In the genomic region with DNA sequence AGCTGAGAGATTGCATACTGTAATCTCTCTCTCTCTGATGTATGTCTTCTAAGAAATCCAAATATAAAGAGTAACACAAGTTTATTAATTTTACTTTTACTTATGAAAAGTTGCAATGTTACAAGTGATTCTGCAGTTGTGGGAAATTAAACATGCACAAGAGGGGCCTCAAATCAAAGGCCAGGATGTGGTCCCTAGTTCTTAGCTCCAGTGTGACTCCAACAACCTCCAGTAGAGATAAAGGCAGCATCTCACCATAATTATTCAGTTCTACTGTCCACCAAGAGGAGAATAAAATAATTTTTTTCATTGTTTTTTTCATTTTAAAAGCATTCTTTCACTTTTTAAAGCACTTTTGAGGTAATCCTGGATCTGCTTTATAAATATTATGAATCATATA, we compare ENCODE assay signal across 26 cellular contexts.
A peak's percentile ranks its signal among the peaks of the same experiment; 100 is the strongest.
DNase-seq lines count a peak whose midpoint lies in the region; ATAC-seq and TF ChIP-seq lines count a peak whose summit lies in the region.
"Had no signal": no experiment of that assay in that cellular context is flagged by ENCODE, and none has a peak within 500 bp of the region (broad histone marks: within the 10 kb centered on the region; RNA-seq: fewer than 3 reads in every experiment).

No MANE protein-coding gene starts in this region.

- TF ChIP-seq CTCF in SK-N-SH (IDR thresholded peaks at IDR 0.05) = no peak
- TF ChIP-seq CTCF in hepatocyte (IDR thresholded peaks at IDR 0.05; ENCODE audit: poor library complexity) = no peak

- H3K9me2 ChIP-seq in SK-N-SH (no peaks in the 10 kb centered on the region), hepatocyte (replicated peaks; ENCODE audit: insufficient read depth) (no peaks in the 10 kb centered on the region)

- H3K14ac ChIP-seq in trophoblast cell (ENCODE audit: low read length) = no peak overlapping the region

- DNase-seq in SK-N-SH (no peak), T-cell (no peak), trophoblast cell (no peak), hepatocyte (ENCODE audit: low spot score) (no peak), NCI-H1436 treated with DMSO at 0.1 percent for 48 hours (lab: John Stamatoyannopoulos, UW) (no peak), NCI-H69 (lab: John Stamatoyannopoulos, UW) (no peak)
- DNase-seq in central memory CD8-positive, alpha-beta T cell (ENCODE audit: low spot score in 2 of 2) = no peak
- DNase-seq: BE2C; C1 segment of cervical spinal cord; CD4-positive, alpha-beta memory T cell; CD4-positive, CD25-positive, alpha-beta regulatory T cell; CD8-positive, alpha-beta memory T cell; COR-L47; DMS 273 treated with DMSO at 0.1 percent for 48 hours; DMS153; DMS53; DMS79; DND-41; EL; GDM1 had no signal

- no peaks in the 10 kb centered on the region for H3K79me1 ChIP-seq in trophoblast cell (ENCODE audit: low read length)

- H3K27me3 Mint-ChIP-seq in T-cell = no peaks in the 10 kb centered on the region
- no peaks in the 10 kb centered on the region for H3K27me3 Mint-ChIP-seq in central memory CD8-positive, alpha-beta T cell
- H3K27me3 Mint-ChIP-seq: CD4-positive, alpha-beta memory T cell; CD4-positive, CD25-positive, alpha-beta regulatory T cell; CD8-positive, alpha-beta memory T cell had no signal

- no peaks in the 10 kb centered on the region for H3F3A ChIP-seq in SK-N-SH (replicated peaks; ENCODE audit: insufficient read depth)

- peaks cover 0 to 7% (median 6%) of the 10 kb centered on the region in 3 donors for H3K4me1 Mint-ChIP-seq in T-cell
- H3K4me1 Mint-ChIP-seq in central memory CD8-positive, alpha-beta T cell = no peaks in the 10 kb centered on the region
- H3K4me1 Mint-ChIP-seq: CD14-positive monocyte had no signal

- ATAC-seq in SK-N-SH treated with all-trans-retinoic acid at 6 μM for 48 hours (no peak), T-cell (replicated peaks in 1 of 4) (peak in 3 of 4 experiments; percentile 45 to 63 (median 60))
- ATAC-seq in central memory CD8-positive, alpha-beta T cell (replicated peaks; ENCODE audit: extremely low read depth, poor library complexity, severe bottlenecking) = peak; percentile 14
- ATAC-seq: A549, GM12878 had no signal

- H3K36me3 Mint-ChIP-seq in T-cell = no peaks in the 10 kb centered on the region
- H3K36me3 Mint-ChIP-seq in central memory CD8-positive, alpha-beta T cell (ENCODE audit: insufficient read depth) = no peaks in the 10 kb centered on the region
- H3K36me3 Mint-ChIP-seq: CD14-positive monocyte; CD4-positive, alpha-beta memory T cell; CD4-positive, CD25-positive, alpha-beta regulatory T cell; CD8-positive, alpha-beta memory T cell had no signal

- no peaks in the 10 kb centered on the region for H3K79me2 ChIP-seq in SK-N-SH (ENCODE audit: insufficient read depth)
- no peaks in the 10 kb centered on the region for H3K79me2 ChIP-seq in trophoblast cell (ENCODE audit: control insufficient read depth, insufficient read depth, low read length, poor library complexity)
- H3K79me2 ChIP-seq in hepatocyte = no peaks in the 10 kb centered on the region

- H3K23ac ChIP-seq in trophoblast cell (ENCODE audit: low read length) = peak overlapping the region; percentile 95

- H4K20me1 ChIP-seq in SK-N-SH (ENCODE audit: insufficient read depth) (no peaks in the 10 kb centered on the region), hepatocyte (ENCODE audit: insufficient read depth, poor library complexity, severe bottlenecking) (no peaks in the 10 kb centered on the region)
- H4K20me1 ChIP-seq: BLaER1 had no signal

- H4K91ac ChIP-seq in trophoblast cell (ENCODE audit: low read depth, low read length) = no peak overlapping the region

- no peaks in the 10 kb centered on the region for H3K9me3 ChIP-seq in SK-N-SH
- H3K9me3 ChIP-seq in trophoblast cell (ENCODE audit: insufficient read depth, low read depth, low read length) = no peaks in the 10 kb centered on the region
- no peaks in the 10 kb centered on the region for H3K9me3 ChIP-seq in hepatocyte (ENCODE audit: low read depth)
- H3K9me3 ChIP-seq: A549, BE2C, BLaER1 had no signal

- TF ChIP-seq RAD21 in SK-N-SH (IDR thresholded peaks at IDR 0.05; ENCODE audit: low read length) = no peak

- H3K4me3 Mint-ChIP-seq in T-cell = no peak overlapping the region
- H3K4me3 Mint-ChIP-seq in central memory CD8-positive, alpha-beta T cell = no peak overlapping the region
- H3K4me3 Mint-ChIP-seq: CD14-positive monocyte; CD4-positive, alpha-beta memory T cell; CD4-positive, CD25-positive, alpha-beta regulatory T cell; CD8-positive, alpha-beta memory T cell had no signal

- H4K12ac ChIP-seq in trophoblast cell (ENCODE audit: low read depth, low read length) = no peak overlapping the region

- no peak overlapping the region for H2BK5ac ChIP-seq in trophoblast cell (ENCODE audit: low read depth, low read length, poor library complexity)

- H3K4me2 ChIP-seq in SK-N-SH = no peak overlapping the region
- H3K4me2 ChIP-seq in trophoblast cell (ENCODE audit: low read length) = no peak overlapping the region
- no peak overlapping the region for H3K4me2 ChIP-seq in hepatocyte
- H3K4me2 ChIP-seq: A549, BLaER1 had no signal

- CTCF ChIA-PET in SK-N-SH (lab: Yijun Ruan, JAX) (no interaction called here), T-cell (lab: Charles Lee) (no interaction called here)

- no peak overlapping the region for H3K4ac ChIP-seq in trophoblast cell (ENCODE audit: low read depth, low read length)

- H2AFZ ChIP-seq in SK-N-SH (ENCODE audit: low read depth) = 0 out of 2 replicates have a peak overlapping the region, but pooled peaks have one; percentile 44
- H2AFZ ChIP-seq in trophoblast cell (ENCODE audit: insufficient read depth, low read length, poor library complexity) = no peak overlapping the region
- H2AFZ ChIP-seq in hepatocyte = no peak overlapping the region

- TF ChIP-seq EP300 in SK-N-SH (IDR thresholded peaks at IDR 0.05; ENCODE audit: borderline replicate concordance in 1 of 2, low read depth in 1 of 2, low read length in 1 of 2) = no peak

- no peak overlapping the region for H3K27ac Mint-ChIP-seq in T-cell
- no peak overlapping the region for H3K27ac Mint-ChIP-seq in central memory CD8-positive, alpha-beta T cell (ENCODE audit: low read depth)
- H3K27ac Mint-ChIP-seq: CD14-positive monocyte; CD4-positive, alpha-beta memory T cell; CD4-positive, CD25-positive, alpha-beta regulatory T cell; CD8-positive, alpha-beta memory T cell had no signal

- H3K36me3 ChIP-seq in SK-N-SH (replicated peaks in 1 of 2; ENCODE audit: control insufficient read depth in 1 of 2, insufficient read depth in 2 of 2, low read length in 1 of 2) = no peaks in the 10 kb centered on the region
- no peaks in the 10 kb centered on the region for H3K36me3 ChIP-seq in trophoblast cell (ENCODE audit: control insufficient read depth in 1 of 2, insufficient read depth in 2 of 2, low read length in 2 of 2)
- no peaks in the 10 kb centered on the region for H3K36me3 ChIP-seq in hepatocyte (replicated peaks; ENCODE audit: insufficient read depth, low read depth)
- H3K36me3 ChIP-seq: BE2C, BLaER1 had no signal

- H3K9me3 Mint-ChIP-seq in T-cell = no peaks in the 10 kb centered on the region
- no peaks in the 10 kb centered on the region for H3K9me3 Mint-ChIP-seq in central memory CD8-positive, alpha-beta T cell
- H3K9me3 Mint-ChIP-seq: CD4-positive, alpha-beta memory T cell; CD4-positive, CD25-positive, alpha-beta regulatory T cell; CD8-positive, alpha-beta memory T cell had no signal

- H2BK12ac ChIP-seq in trophoblast cell (ENCODE audit: low read length) = no peak overlapping the region

- no peak overlapping the region for H2AK5ac ChIP-seq in trophoblast cell (ENCODE audit: low read length)

- H2BK120ac ChIP-seq in trophoblast cell (ENCODE audit: insufficient read depth, low read length, poor library complexity) = no peak overlapping the region

- H3K9ac ChIP-seq in SK-N-SH = no peak overlapping the region
- no peak overlapping the region for H3K9ac ChIP-seq in trophoblast cell (ENCODE audit: low read length)
- H3K9ac ChIP-seq: BLaER1 had no signal

- H3K4me1 ChIP-seq in SK-N-SH (ENCODE audit: control insufficient read depth in 1 of 2, insufficient read depth in 2 of 2, low read depth in 1 of 2, low read length in 1 of 2) (no peaks in the 10 kb centered on the region), trophoblast cell (ENCODE audit: control insufficient read depth in 1 of 2, insufficient read depth in 2 of 2, low read length in 2 of 2) (no peaks in the 10 kb centered on the region), hepatocyte (ENCODE audit: insufficient read depth) (no peaks in the 10 kb centered on the region)
- H3K4me1 ChIP-seq: A549, BE2C, BLaER1 had no signal

- H4K8ac ChIP-seq in trophoblast cell (ENCODE audit: low read depth, low read length) = no peak overlapping the region

- H3K27me3 ChIP-seq in SK-N-SH (ENCODE audit: insufficient read depth) = no peaks in the 10 kb centered on the region
- no peaks in the 10 kb centered on the region for H3K27me3 ChIP-seq in trophoblast cell (ENCODE audit: insufficient read depth, low read length)
- H3K27me3 ChIP-seq in hepatocyte = no peaks in the 10 kb centered on the region
- H3K27me3 ChIP-seq: BE2C, BLaER1 had no signal

- H3K18ac ChIP-seq in trophoblast cell (ENCODE audit: low read length) = no peak overlapping the region

- H3K4me3 ChIP-seq in SK-N-SH (ENCODE audit: low read depth in 2 of 2, low read length in 1 of 2) = no peak overlapping the region
- no peak overlapping the region for H3K4me3 ChIP-seq in trophoblast cell (ENCODE audit: low read depth, low read length)
- H3K4me3 ChIP-seq in hepatocyte = no peak overlapping the region
- H3K4me3 ChIP-seq: A549, BLaER1, GM12878 had no signal

- H3K27ac ChIP-seq in SK-N-SH (ENCODE audit: low read depth in 2 of 2, low read length in 1 of 2) = no peak overlapping the region
- H3K27ac ChIP-seq in trophoblast cell (ENCODE audit: low read depth, low read length) = no peak overlapping the region
- no peak overlapping the region for H3K27ac ChIP-seq in hepatocyte
- H3K27ac ChIP-seq: 22Rv1, A549, BLaER1 had no signal

- POLR2A ChIA-PET in SK-N-SH (lab: Yijun Ruan, JAX) = no interaction called here
- POLR2A ChIA-PET in T-cell (lab: Charles Lee) = no interaction called here

TF ChIP-seq in SK-N-SH, 30 proteins besides CTCF, POLR2A, EP300 and RAD21 (continues in another document):
- TF ChIP-seq, protein P1, sequence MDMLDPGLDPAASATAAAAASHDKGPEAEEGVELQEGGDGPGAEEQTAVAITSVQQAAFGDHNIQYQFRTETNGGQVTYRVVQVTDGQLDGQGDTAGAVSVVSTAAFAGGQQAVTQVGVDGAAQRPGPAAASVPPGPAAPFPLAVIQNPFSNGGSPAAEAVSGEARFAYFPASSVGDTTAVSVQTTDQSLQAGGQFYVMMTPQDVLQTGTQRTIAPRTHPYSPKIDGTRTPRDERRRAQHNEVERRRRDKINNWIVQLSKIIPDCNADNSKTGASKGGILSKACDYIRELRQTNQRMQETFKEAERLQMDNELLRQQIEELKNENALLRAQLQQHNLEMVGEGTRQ (IDR thresholded peaks at IDR 0.05; ENCODE audit: borderline replicate concordance, low read depth, low read length) = no peak

TF ChIP-seq in SK-N-SH treated with all-trans-retinoic acid at 6 μM for 48 hours, 23 proteins besides CTCF, POLR2A, EP300 and RAD21 (continues in another document):
- TF ChIP-seq CSDC2 (CRISPR knock-in tag; IDR thresholded peaks at IDR 0.05) (no peak), RARB (CRISPR knock-in tag; IDR thresholded peaks at IDR 0.05) (no peak), SNAI2 (CRISPR knock-in tag; IDR thresholded peaks at IDR 0.05) (no peak), ZC3H10 (CRISPR knock-in tag; IDR thresholded peaks at IDR 0.05) (no peak), ESRRG (CRISPR knock-in tag; IDR thresholded peaks at IDR 0.05) (no peak), TCF4 (CRISPR knock-in tag; IDR thresholded peaks at IDR 0.05; ENCODE audit: borderline replicate concordance) (no peak)
